In the genomic region with DNA sequence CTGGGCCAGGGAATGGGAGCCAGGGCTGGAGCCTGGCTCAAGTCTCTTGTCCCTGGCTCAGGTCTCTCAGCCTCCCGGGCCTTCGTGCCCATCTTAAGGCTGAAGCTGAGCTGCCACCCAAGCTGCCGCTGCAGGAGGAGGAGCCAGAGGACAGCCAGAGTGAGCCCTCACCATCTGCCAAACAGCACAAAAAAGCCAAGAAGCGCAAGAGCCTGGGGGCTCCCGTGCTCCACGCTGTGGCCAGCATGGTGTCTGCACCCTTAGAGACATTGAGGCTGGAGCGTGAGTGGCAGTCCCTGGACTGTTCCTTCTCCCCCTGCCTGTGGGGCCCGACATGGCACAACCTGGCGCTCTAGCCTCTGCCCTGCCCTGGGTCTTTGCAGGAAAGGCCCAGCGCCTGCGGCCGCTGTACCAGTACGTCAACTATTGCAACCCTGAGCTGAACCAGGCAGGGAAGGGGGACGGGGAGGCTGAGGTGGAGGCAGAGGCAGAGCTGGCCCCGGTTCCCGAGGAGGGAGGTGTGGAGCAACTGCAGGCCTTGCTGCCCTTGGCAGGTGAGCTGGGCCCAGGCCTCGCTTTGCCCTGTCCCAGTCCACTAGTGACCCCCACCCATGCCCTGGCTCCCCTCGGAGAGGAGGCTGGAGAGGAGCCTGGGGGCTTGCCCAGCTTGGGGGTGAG, we compare ENCODE assay signal across 8 cellular contexts. TPM values are rescaled to one million over a fixed set of nuclear protein-coding genes. Genes with fewer than 3 reads are reported as not detected.
A peak's percentile ranks its signal among the peaks of the same experiment; 100 is the strongest.
DNase-seq lines count a peak whose midpoint lies in the region; ATAC-seq, FAIRE-seq and TF ChIP-seq lines count a peak whose summit lies in the region.

No MANE protein-coding gene starts in this region.

- no peaks in the 10 kb centered on the region for H3K9me3 Mint-ChIP-seq in activated CD4-positive, alpha-beta T cell treated with anti-CD3 and anti-CD28 coated beads for 36 hours (ENCODE audit: low read depth)

- H3K4me3 ChIP-seq in ACC112 (ENCODE audit: low read depth, low read length): peak overlapping the region; percentile 96; the same call in 1 of the 2 replicates
- H3K4me3 ChIP-seq in HepG2 (replicated peaks in 1 of 3; ENCODE audit: insufficient read depth in 1 of 3, low read depth in 2 of 3, low read length in 3 of 3): peak overlapping the region; percentile 77 to 96 (median 88)

- no peaks in the 10 kb centered on the region for H3K9me3 ChIP-seq in HepG2 (ENCODE audit: low read length)

- TF ChIP-seq EP300 in HepG2 (IDR thresholded peaks at IDR 0.05; ENCODE audit: low read depth in 2 of 2, low read length in 2 of 2) (no peak), HepG2 (CRISPR knock-in tag; IDR thresholded peaks at IDR 0.05; ENCODE audit: borderline replicate concordance) (no peak)

- peak in 1 of 2 experiments; percentile 24; a peak in 1 of 4 replicates for TF ChIP-seq POLR2A in HepG2 (IDR thresholded peaks at IDR 0.05; ENCODE audit: insufficient read depth in 1 of 2, low read depth in 2 of 2, low read length in 2 of 2)

- no TSS peak for BruUV-seq in HepG2 (replicated peaks; lab: Mats Ljungman, UMichigan)

- ATAC-seq in GM18517 (IDR thresholded peaks at IDR 0.05; ENCODE audit: unreplicated experiment) (peak; percentile 72), HG03064 (IDR thresholded peaks at IDR 0.05; ENCODE audit: low read depth, unreplicated experiment) (peak; percentile 57), HepG2 (peak; percentile 88)
- ATAC-seq in activated CD4-positive, alpha-beta T cell treated with anti-CD3 and anti-CD28 coated beads for 36 hours: peak; percentile 91

- intact Hi-C loops in activated CD4-positive, alpha-beta T cell treated with anti-CD3 and anti-CD28 coated beads for 36 hours (cut with DNase I, micrococcal nuclease): loop anchor here (1.0 to 2.0 kb wide), 3 partner anchors 121 to 178 kb away; partner anchors contain the start of gene NUTF2 (in 1 of the 2)
- intact Hi-C loops in HepG2 (cut with micrococcal nuclease; ENCODE audit: unreplicated experiment): loop anchor here (1.0 kb wide), 1 partner anchor 147 kb away; no protein-coding TSS in a partner anchor

- peak; percentile 99 for TF ChIP-seq CTCF in HepG2 (CRISPR knock-in tag; IDR thresholded peaks at IDR 0.05)

- H3K36me3 ChIP-seq in ACC112 (ENCODE audit: insufficient read depth, low read length) (no peaks in the 10 kb centered on the region), HepG2 (replicated peaks in 1 of 2; ENCODE audit: control insufficient read depth in 1 of 2, insufficient read depth in 2 of 2, low read length in 2 of 2) (0 out of 5 replicates have a peak, but pooled peaks cover 0 to 3% of the 10 kb centered on the region in 2 experiments)

- no peak overlapping the region for H3K4me3 Mint-ChIP-seq in activated CD4-positive, alpha-beta T cell treated with anti-CD3 and anti-CD28 coated beads for 36 hours

- H2AFZ ChIP-seq in ACC112 (ENCODE audit: low read length, unreplicated experiment) (peak overlapping the region; percentile 91), HepG2 (ENCODE audit: low read length) (no peak overlapping the region)

- peaks cover 4% of the 10 kb centered on the region for H3K4me1 ChIP-seq in ACC112 (ENCODE audit: control insufficient read depth, insufficient read depth, low read length, unreplicated experiment)
- H3K4me1 ChIP-seq in HepG2 (ENCODE audit: insufficient read depth, low read length): peaks cover 39% of the 10 kb centered on the region

- peak; percentile 98 for TF ChIP-seq RAD21 in HepG2 (CRISPR knock-in tag; IDR thresholded peaks at IDR 0.05)

- in situ Hi-C loops in HepG2 (cut with HindIII; ENCODE audit: extremely low pct_ligation_motif_present, low pct_unique_long_range_greater_than_20kb): loop anchor here (5.0 to 10.0 kb wide), 2 partner anchors 139 to 267 kb away; partner anchors contain the start of genes CTRL, PSMB10, RANBP10 and TSNAXIP1

- peak; percentile 75 for DNase-seq in NCI-H345 (lab: John Stamatoyannopoulos, UW)
- DNase-seq in activated CD4-positive, alpha-beta T cell treated with anti-CD3 and anti-CD28 coated beads for 36 hours: peak; percentile 92
- DNase-seq in HepG2 (ENCODE audit: low spot score): peak; percentile 96
- peak; percentile 84 for DNase-seq in stimulated activated CD4-positive, alpha-beta T cell treated with anti-CD3 and anti-CD28 coated beads, Interleukin-4, amount 100 ng/mL, for 24 hours

- no peaks in the 10 kb centered on the region for H3K27me3 ChIP-seq in ACC112 (ENCODE audit: insufficient read depth, low read length)
- H3K27me3 ChIP-seq in HepG2 (ENCODE audit: control insufficient read depth in 1 of 2, insufficient read depth in 2 of 2, low read length in 2 of 2): no peaks in the 10 kb centered on the region; a peak in 1 of 5 replicates

- H3K27ac ChIP-seq in ACC112 (ENCODE audit: low read depth, low read length): no peak overlapping the region
- H3K27ac ChIP-seq in cingulate gyrus (ENCODE audit: low read depth, low read length): peak overlapping the region; percentile 85
- peak overlapping the region; percentile 21 for H3K27ac ChIP-seq in HepG2 (ENCODE audit: extremely low read length, insufficient read depth, low read length)

- peaks cover 19% of the 10 kb centered on the region for H3K4me1 Mint-ChIP-seq in activated CD4-positive, alpha-beta T cell treated with anti-CD3 and anti-CD28 coated beads for 36 hours

- CTCF ChIA-PET in activated CD4-positive, alpha-beta T cell treated with anti-CD3 and anti-CD28 coated beads for 36 hours (lab: Charles Lee): interaction anchor here (0.6 to 10.5 kb wide), 30 partner anchors 9 to 426 kb away, joined by 3 to 99 read pairs (median 4); partner anchors contain the start of genes ATP6V0D1, CARMIL2, GFOD2 and RANBP10
- CTCF ChIA-PET in HepG2 (lab: Yijun Ruan, JAX; ENCODE audit: low intra/inter-chr PET ratio, low total read pairs): interaction anchor here (0.7 to 4.2 kb wide), 9 partner anchors 15 to 174 kb away, joined by 3 to 118 read pairs (median 8); partner anchors contain the start of genes CARMIL2, CTCF and THAP11

- 6% methylated on average over 7 of the region's 18 CpGs for WGBS in HepG2 (ENCODE audit: low lambda C conversion rate)

- peak overlapping the region; percentile 76 for H3K9ac ChIP-seq in HepG2 (ENCODE audit: insufficient read depth, low read depth, low read length)

- peak overlapping the region; percentile 98 for H3K4me2 ChIP-seq in HepG2 (ENCODE audit: low read depth, low read length)

- H3K36me3 Mint-ChIP-seq in activated CD4-positive, alpha-beta T cell treated with anti-CD3 and anti-CD28 coated beads for 36 hours (ENCODE audit: low read depth): peaks cover 2% of the 10 kb centered on the region

- H3K79me2 ChIP-seq in ACC112 (ENCODE audit: control insufficient read depth, insufficient read depth, low read length, unreplicated experiment) (no peaks in the 10 kb centered on the region), HepG2 (ENCODE audit: insufficient read depth, low read length) (no peaks in the 10 kb centered on the region)

- POLR2A ChIA-PET in activated CD4-positive, alpha-beta T cell treated with anti-CD3 and anti-CD28 coated beads for 36 hours (lab: Charles Lee): interaction anchor here (0.5 to 0.7 kb wide), 3 partner anchors 11 to 232 kb away, joined by 3 read pairs; no protein-coding TSS in a partner anchor
- POLR2A ChIA-PET in HepG2 (lab: Yijun Ruan, JAX): interaction anchor here (0.6 to 3.8 kb wide), 8 partner anchors 51 to 417 kb away, joined by 3 to 28 read pairs (median 4); partner anchors contain the start of genes ATP6V0D1, CTCF, GFOD2 and RANBP10

- FAIRE-seq in HepG2 (lab: Jason Lieb, UNC): peak; percentile 98

- no peaks in the 10 kb centered on the region for H3K27me3 Mint-ChIP-seq in activated CD4-positive, alpha-beta T cell treated with anti-CD3 and anti-CD28 coated beads for 36 hours

- H3K27ac Mint-ChIP-seq in activated CD4-positive, alpha-beta T cell treated with anti-CD3 and anti-CD28 coated beads for 36 hours: no peak overlapping the region

- H4K20me1 ChIP-seq in HepG2 (ENCODE audit: insufficient read depth, low read length): no peaks in the 10 kb centered on the region

RNA-seq across cellular contexts. Expression of gene C16orf86, which starts 1.3 kb away (rescaled TPM):
- 1 to 10 TPM; 2.4 to 3.0 TPM for total RNA-seq in activated CD4-positive, alpha-beta T cell treated with anti-CD3 and anti-CD28 coated beads for 36 hours
- 1.7 and 3.1 TPM in 2 replicates for total RNA-seq in HepG2 (2016; rRNA removed; fragmentation: Illumina TruSeq; extraction: Trizol)
- 1.9 and 2.8 TPM in 2 replicates for total RNA-seq in HepG2 (2016; cell fraction: cytosol; rRNA removed; fragmentation: Illumina TruSeq; extraction: Trizol; ENCODE audit: low read depth)
- total RNA-seq in HepG2 (2016; cell fraction: insoluble cytoplasmic fraction; rRNA removed; fragmentation: Illumina TruSeq; extraction: Trizol): 2.1 and 4.2 TPM in 2 replicates
- 2.2 and 3.5 TPM in 2 replicates for total RNA-seq in HepG2 (2016; cell fraction: membrane; rRNA removed; fragmentation: Illumina TruSeq; extraction: Trizol)
- 1.9 and 4.3 TPM in 2 replicates for total RNA-seq in HepG2 (2016; cell fraction: nucleus; rRNA removed; fragmentation: Illumina TruSeq; extraction: Trizol)
- 1.5 and 2.0 TPM in 2 replicates for polyA plus RNA-seq in HepG2 (2011; rRNA removed)
- 1.8 and 2.8 TPM in 2 replicates for polyA plus RNA-seq in HepG2 (2011; cell fraction: cytosol; rRNA removed)
- polyA plus RNA-seq in HepG2 (2011; cell fraction: nucleus; rRNA removed): 7.9 and 8.0 TPM in 2 replicates
- 1.3 and 1.7 TPM in 2 replicates for polyA plus RNA-seq in HepG2 (2012)
- 1.6 and 2.1 TPM in 2 replicates for polyA plus RNA-seq in HepG2 (2016; cell fraction: cytosol; fragmentation: Illumina TruSeq; extraction: Trizol; ENCODE audit: low read depth)
- 2.2 and 3.1 TPM in 2 replicates for polyA plus RNA-seq in HepG2 (2016; cell fraction: insoluble cytoplasmic fraction; fragmentation: Illumina TruSeq; extraction: Trizol; ENCODE audit: low read depth)
- polyA plus RNA-seq in HepG2 (2016; cell fraction: membrane; fragmentation: Illumina TruSeq; extraction: Trizol; ENCODE audit: low read depth): 2.3 and 2.5 TPM in 2 replicates
- polyA plus RNA-seq in HepG2 (2016; cell fraction: nucleus; fragmentation: Illumina TruSeq; extraction: Trizol; ENCODE audit: insufficient read depth, low read depth): 5.2 and 6.4 TPM in 2 replicates
- 0.12 and 1.3 TPM in 2 replicates for polyA minus RNA-seq in HepG2 (2011; rRNA and poly(A)+ RNA removed; ENCODE audit: low replicate concordance)
- polyA minus RNA-seq in HepG2 (2011; cell fraction: cytosol; rRNA and poly(A)+ RNA removed): 0.53 and 0.79 TPM in 2 replicates
- 0.62 and 0.64 TPM in 2 replicates for polyA minus RNA-seq in HepG2 (2011; cell fraction: nucleus; rRNA and poly(A)+ RNA removed)

RNA-seq across cellular contexts. Expression of gene ENKD1, which starts 1.4 kb away (rescaled TPM):
- total RNA-seq in activated CD4-positive, alpha-beta T cell treated with anti-CD3 and anti-CD28 coated beads for 36 hours: 10 to 100 TPM; 11.7 to 12.0 TPM
- total RNA-seq in HepG2 (2016; rRNA removed; fragmentation: Illumina TruSeq; extraction: Trizol): 20.8 and 21.4 TPM in 2 replicates
- total RNA-seq in HepG2 (2016; cell fraction: cytosol; rRNA removed; fragmentation: Illumina TruSeq; extraction: Trizol; ENCODE audit: low read depth): 10.8 and 12.4 TPM in 2 replicates
- total RNA-seq in HepG2 (2016; cell fraction: insoluble cytoplasmic fraction; rRNA removed; fragmentation: Illumina TruSeq; extraction: Trizol): 17.9 and 24.2 TPM in 2 replicates
- total RNA-seq in HepG2 (2016; cell fraction: membrane; rRNA removed; fragmentation: Illumina TruSeq; extraction: Trizol): 17.6 and 19.5 TPM in 2 replicates
- total RNA-seq in HepG2 (2016; cell fraction: nucleus; rRNA removed; fragmentation: Illumina TruSeq; extraction: Trizol): 13.8 and 15.4 TPM in 2 replicates
- polyA plus RNA-seq in HepG2 (2011; rRNA removed): 10.8 and 12.2 TPM in 2 replicates
- 6.0 and 11.2 TPM in 2 replicates for polyA plus RNA-seq in HepG2 (2011; cell fraction: cytosol; rRNA removed)
- 29.2 and 37.2 TPM in 2 replicates for polyA plus RNA-seq in HepG2 (2011; cell fraction: nucleus; rRNA removed)
- polyA plus RNA-seq in HepG2 (2012): 9.4 and 12.3 TPM in 2 replicates
- polyA plus RNA-seq in HepG2 (2016; cell fraction: cytosol; fragmentation: Illumina TruSeq; extraction: Trizol; ENCODE audit: low read depth): 11.8 and 13.2 TPM in 2 replicates
- polyA plus RNA-seq in HepG2 (2016; cell fraction: insoluble cytoplasmic fraction; fragmentation: Illumina TruSeq; extraction: Trizol; ENCODE audit: low read depth): 18.0 and 18.5 TPM in 2 replicates
- 9.5 and 15.3 TPM in 2 replicates for polyA plus RNA-seq in HepG2 (2016; cell fraction: membrane; fragmentation: Illumina TruSeq; extraction: Trizol; ENCODE audit: low read depth)
- polyA plus RNA-seq in HepG2 (2016; cell fraction: nucleus; fragmentation: Illumina TruSeq; extraction: Trizol; ENCODE audit: insufficient read depth, low read depth): 33.6 and 35.0 TPM in 2 replicates
- 6.6 and 7.1 TPM in 2 replicates for polyA minus RNA-seq in HepG2 (2011; rRNA and poly(A)+ RNA removed; ENCODE audit: low replicate concordance)
- polyA minus RNA-seq in HepG2 (2011; cell fraction: cytosol; rRNA and poly(A)+ RNA removed): 4.5 and 7.8 TPM in 2 replicates
- 3.6 and 3.9 TPM in 2 replicates for polyA minus RNA-seq in HepG2 (2011; cell fraction: nucleus; rRNA and poly(A)+ RNA removed)

RNA-seq across cellular contexts. Expression of gene PARD6A, which starts 7.2 kb away (rescaled TPM):
- total RNA-seq in activated CD4-positive, alpha-beta T cell treated with anti-CD3 and anti-CD28 coated beads for 36 hours: 1 to 10 TPM; 7.8 to 8.7 TPM
- 3.0 and 4.3 TPM in 2 replicates for total RNA-seq in HepG2 (2016; rRNA removed; fragmentation: Illumina TruSeq; extraction: Trizol)
- total RNA-seq in HepG2 (2016; cell fraction: cytosol; rRNA removed; fragmentation: Illumina TruSeq; extraction: Trizol; ENCODE audit: low read depth): 22.8 and 24.1 TPM in 2 replicates
- total RNA-seq in HepG2 (2016; cell fraction: insoluble cytoplasmic fraction; rRNA removed; fragmentation: Illumina TruSeq; extraction: Trizol): 2.5 and 4.0 TPM in 2 replicates
- 18.3 and 19.1 TPM in 2 replicates for total RNA-seq in HepG2 (2016; cell fraction: membrane; rRNA removed; fragmentation: Illumina TruSeq; extraction: Trizol)
- 1.6 and 2.2 TPM in 2 replicates for total RNA-seq in HepG2 (2016; cell fraction: nucleus; rRNA removed; fragmentation: Illumina TruSeq; extraction: Trizol)
- polyA plus RNA-seq in HepG2 (2011; rRNA removed): 3.5 and 3.6 TPM in 2 replicates
- 4.3 and 6.9 TPM in 2 replicates for polyA plus RNA-seq in HepG2 (2011; cell fraction: cytosol; rRNA removed)
- 2.8 and 3.0 TPM in 2 replicates for polyA plus RNA-seq in HepG2 (2011; cell fraction: nucleus; rRNA removed)
- polyA plus RNA-seq in HepG2 (2012): 1.3 and 2.2 TPM in 2 replicates
- polyA plus RNA-seq in HepG2 (2016; cell fraction: cytosol; fragmentation: Illumina TruSeq; extraction: Trizol; ENCODE audit: low read depth): 26.8 and 27.5 TPM in 2 replicates
- polyA plus RNA-seq in HepG2 (2016; cell fraction: insoluble cytoplasmic fraction; fragmentation: Illumina TruSeq; extraction: Trizol; ENCODE audit: low read depth): 2.2 and 3.0 TPM in 2 replicates
- polyA plus RNA-seq in HepG2 (2016; cell fraction: membrane; fragmentation: Illumina TruSeq; extraction: Trizol; ENCODE audit: low read depth): 17.4 and 17.7 TPM in 2 replicates
- polyA plus RNA-seq in HepG2 (2016; cell fraction: nucleus; fragmentation: Illumina TruSeq; extraction: Trizol; ENCODE audit: insufficient read depth, low read depth): 1.5 and 2.9 TPM in 2 replicates
- 2.8 and 3.8 TPM in 2 replicates for polyA minus RNA-seq in HepG2 (2011; rRNA and poly(A)+ RNA removed; ENCODE audit: low replicate concordance)
- 0.79 and 2.1 TPM in 2 replicates for polyA minus RNA-seq in HepG2 (2011; cell fraction: cytosol; rRNA and poly(A)+ RNA removed)
- 0.50 and 0.77 TPM in 2 replicates for polyA minus RNA-seq in HepG2 (2011; cell fraction: nucleus; rRNA and poly(A)+ RNA removed)

RNA-seq across cellular contexts. Expression of gene ACD, which starts 7.9 kb away (rescaled TPM):
- 10 to 100 TPM; 52.2 to 52.4 TPM for total RNA-seq in activated CD4-positive, alpha-beta T cell treated with anti-CD3 and anti-CD28 coated beads for 36 hours
- total RNA-seq in HepG2 (2016; rRNA removed; fragmentation: Illumina TruSeq; extraction: Trizol): 26.1 and 32.6 TPM in 2 replicates
- total RNA-seq in HepG2 (2016; cell fraction: cytosol; rRNA removed; fragmentation: Illumina TruSeq; extraction: Trizol; ENCODE audit: low read depth): 11.9 and 12.4 TPM in 2 replicates
- 22.4 and 31.8 TPM in 2 replicates for total RNA-seq in HepG2 (2016; cell fraction: insoluble cytoplasmic fraction; rRNA removed; fragmentation: Illumina TruSeq; extraction: Trizol)
- total RNA-seq in HepG2 (2016; cell fraction: membrane; rRNA removed; fragmentation: Illumina TruSeq; extraction: Trizol): 20.9 and 24.1 TPM in 2 replicates
- 18.3 and 24.0 TPM in 2 replicates for total RNA-seq in HepG2 (2016; cell fraction: nucleus; rRNA removed; fragmentation: Illumina TruSeq; extraction: Trizol)
- polyA plus RNA-seq in HepG2 (2011; rRNA removed): 37.1 and 38.3 TPM in 2 replicates
- polyA plus RNA-seq in HepG2 (2011; cell fraction: cytosol; rRNA removed): 15.3 and 28.8 TPM in 2 replicates
- 82.8 and 84.5 TPM in 2 replicates for polyA plus RNA-seq in HepG2 (2011; cell fraction: nucleus; rRNA removed)
- polyA plus RNA-seq in HepG2 (2012): 28.9 and 29.0 TPM in 2 replicates
- 18.7 and 21.0 TPM in 2 replicates for polyA plus RNA-seq in HepG2 (2016; cell fraction: cytosol; fragmentation: Illumina TruSeq; extraction: Trizol; ENCODE audit: low read depth)
- 30.7 and 42.2 TPM in 2 replicates for polyA plus RNA-seq in HepG2 (2016; cell fraction: insoluble cytoplasmic fraction; fragmentation: Illumina TruSeq; extraction: Trizol; ENCODE audit: low read depth)
- 29.3 and 29.6 TPM in 2 replicates for polyA plus RNA-seq in HepG2 (2016; cell fraction: membrane; fragmentation: Illumina TruSeq; extraction: Trizol; ENCODE audit: low read depth)
- polyA plus RNA-seq in HepG2 (2016; cell fraction: nucleus; fragmentation: Illumina TruSeq; extraction: Trizol; ENCODE audit: insufficient read depth, low read depth): 42.9 and 46.5 TPM in 2 replicates
- 39.4 and 41.0 TPM in 2 replicates for polyA minus RNA-seq in HepG2 (2011; rRNA and poly(A)+ RNA removed; ENCODE audit: low replicate concordance)
- polyA minus RNA-seq in HepG2 (2011; cell fraction: cytosol; rRNA and poly(A)+ RNA removed): 18.9 and 21.7 TPM in 2 replicates
- polyA minus RNA-seq in HepG2 (2011; cell fraction: nucleus; rRNA and poly(A)+ RNA removed): 18.6 and 22.8 TPM in 2 replicates

RNA-seq across cellular contexts. Expression of gene CARMIL2, which starts 23.0 kb away (rescaled TPM):
- total RNA-seq in activated CD4-positive, alpha-beta T cell treated with anti-CD3 and anti-CD28 coated beads for 36 hours: 100 to 1,000 TPM; 138 to 153 TPM
- 0.91 and 1.3 TPM in 2 replicates for total RNA-seq in HepG2 (2016; rRNA removed; fragmentation: Illumina TruSeq; extraction: Trizol)
- 0.35 TPM in 1 of 2 replicates, not detected in the other for total RNA-seq in HepG2 (2016; cell fraction: cytosol; rRNA removed; fragmentation: Illumina TruSeq; extraction: Trizol; ENCODE audit: low read depth)
- 0.70 and 1.1 TPM in 2 replicates for total RNA-seq in HepG2 (2016; cell fraction: insoluble cytoplasmic fraction; rRNA removed; fragmentation: Illumina TruSeq; extraction: Trizol)
- 0.53 and 0.79 TPM in 2 replicates for total RNA-seq in HepG2 (2016; cell fraction: membrane; rRNA removed; fragmentation: Illumina TruSeq; extraction: Trizol)
- total RNA-seq in HepG2 (2016; cell fraction: nucleus; rRNA removed; fragmentation: Illumina TruSeq; extraction: Trizol): 1.4 and 1.8 TPM in 2 replicates
- 2.7 and 3.9 TPM in 2 replicates for polyA plus RNA-seq in HepG2 (2011; rRNA removed)
- 1.2 and 1.7 TPM in 2 replicates for polyA plus RNA-seq in HepG2 (2011; cell fraction: cytosol; rRNA removed)
- 44.9 and 54.0 TPM in 2 replicates for polyA plus RNA-seq in HepG2 (2011; cell fraction: nucleus; rRNA removed)
- 3.5 and 5.1 TPM in 2 replicates for polyA plus RNA-seq in HepG2 (2012)
- 0.63 and 0.69 TPM in 2 replicates for polyA plus RNA-seq in HepG2 (2016; cell fraction: cytosol; fragmentation: Illumina TruSeq; extraction: Trizol; ENCODE audit: low read depth)
- 0.79 and 1.0 TPM in 2 replicates for polyA plus RNA-seq in HepG2 (2016; cell fraction: insoluble cytoplasmic fraction; fragmentation: Illumina TruSeq; extraction: Trizol; ENCODE audit: low read depth)
- polyA plus RNA-seq in HepG2 (2016; cell fraction: membrane; fragmentation: Illumina TruSeq; extraction: Trizol; ENCODE audit: low read depth): 0.58 and 0.64 TPM in 2 replicates
- polyA plus RNA-seq in HepG2 (2016; cell fraction: nucleus; fragmentation: Illumina TruSeq; extraction: Trizol; ENCODE audit: insufficient read depth, low read depth): 6.0 and 8.0 TPM in 2 replicates
- 0.23 and 5.9 TPM in 2 replicates for polyA minus RNA-seq in HepG2 (2011; rRNA and poly(A)+ RNA removed; ENCODE audit: low replicate concordance)
- polyA minus RNA-seq in HepG2 (2011; cell fraction: cytosol; rRNA and poly(A)+ RNA removed): 1.2 and 3.3 TPM in 2 replicates
- 8.9 and 9.2 TPM in 2 replicates for polyA minus RNA-seq in HepG2 (2011; cell fraction: nucleus; rRNA and poly(A)+ RNA removed)
